ENCODE assay signal across 18 cellular contexts in the genomic region with DNA sequence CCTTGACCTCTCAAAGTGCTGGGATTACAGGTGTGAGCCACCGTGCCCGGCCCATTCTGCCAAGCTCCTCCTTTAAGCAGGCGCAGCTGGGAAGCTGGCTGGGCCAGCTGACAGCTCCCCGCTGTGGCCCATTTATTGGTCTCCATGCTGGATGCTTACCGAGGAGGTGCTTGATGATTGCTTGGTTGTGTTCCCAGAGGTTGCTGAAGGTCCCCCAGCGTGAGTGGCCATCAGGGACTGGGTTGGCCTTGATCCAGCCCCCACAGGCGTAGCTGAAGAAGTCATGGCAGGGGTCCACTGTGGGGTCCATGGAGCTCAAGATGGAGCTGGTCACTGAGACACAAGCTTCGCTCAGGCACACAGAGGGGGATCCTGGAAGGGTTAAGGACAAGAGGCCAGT. TPM values are rescaled to one million over a fixed set of nuclear protein-coding genes. Genes with fewer than 3 reads are reported as not detected.
DNase-seq lines count a peak whose midpoint lies in the region; ATAC-seq and TF ChIP-seq lines count a peak whose summit lies in the region.
"Had no signal": no experiment of that assay in that cellular context is flagged by ENCODE, and none has a peak within 500 bp of the region (broad histone marks: within the 10 kb centered on the region; RNA-seq: fewer than 3 reads in every experiment).

No MANE protein-coding gene starts in this region.

- H3K36me3 ChIP-seq in hepatocyte (replicated peaks; ENCODE audit: insufficient read depth, low read depth), result no peaks in the 10 kb centered on the region
- H3K36me3 ChIP-seq: HAP-1 had no signal

- H3K36me3 Mint-ChIP-seq in activated naive CD4-positive, alpha-beta T cell treated with anti-CD3 and anti-CD28 coated beads, Interleukin-2, amount 50 U/mL, for 72 hours, result peaks cover 6 to 36% of the 10 kb centered on the region in 2 donors
- peaks cover 63% of the 10 kb centered on the region for H3K36me3 Mint-ChIP-seq in activated naive CD4-positive, alpha-beta T cell treated with anti-CD3 and anti-CD28 coated beads for 36 hours (ENCODE audit: low read depth)
- H3K36me3 Mint-ChIP-seq in T-helper 17 cell (ENCODE audit: low read depth), result no peaks in the 10 kb centered on the region

- CTCF ChIA-PET in activated naive CD4-positive, alpha-beta T cell treated with anti-CD3 and anti-CD28 coated beads for 36 hours (lab: Charles Lee), result interaction anchor here (0.9 to 7.3 kb wide), 9 partner anchors 9 to 96 kb away, joined by 3 to 144 read pairs (median 31); no protein-coding TSS in a partner anchor

- no peak overlapping the region for H3K4me2 ChIP-seq in hepatocyte
- H3K4me2 ChIP-seq: PC-9 had no signal

- no peak overlapping the region for H3K4me3 Mint-ChIP-seq in activated naive CD4-positive, alpha-beta T cell treated with anti-CD3 and anti-CD28 coated beads for 36 hours
- H3K4me3 Mint-ChIP-seq in T-helper 17 cell, result no peak overlapping the region

- no peaks in the 10 kb centered on the region for H3K9me2 ChIP-seq in hepatocyte (replicated peaks; ENCODE audit: insufficient read depth)

- 97% methylated on average over 8 of the region's 8 CpGs for WGBS in hepatocyte (ENCODE audit: low lambda C conversion rate, missing lambda C conversion rate)

- ATAC-seq in activated naive CD4-positive, alpha-beta T cell treated with anti-CD3 and anti-CD28 coated beads, Interleukin-2, amount 50 U/mL, for 72 hours, result no peak
- no peak for ATAC-seq in T-helper 17 cell

- no peak overlapping the region for H2AFZ ChIP-seq in hepatocyte
- H2AFZ ChIP-seq: PC-9 had no signal

- DNase-seq in NCI-H345 (lab: John Stamatoyannopoulos, UW) (peak; percentile 12), NCI-H345 treated with DMSO at 0.1 percent for 48 hours (lab: John Stamatoyannopoulos, UW; ENCODE audit: unreplicated experiment) (no peak), T-helper 17 cell (no peak), hepatocyte (ENCODE audit: low spot score) (no peak), T1000 (lab: John Stamatoyannopoulos, UW) (no peak)
- no peak for DNase-seq in activated naive CD4-positive, alpha-beta T cell treated with anti-CD3 and anti-CD28 coated beads, Interleukin-2, amount 50 U/mL, for 72 hours (ENCODE audit: low spot score in 2 of 2)
- no peak for DNase-seq in activated naive CD4-positive, alpha-beta T cell treated with anti-CD3 and anti-CD28 coated beads for 36 hours
- DNase-seq in stimulated activated CD8-positive, alpha-beta memory T cell treated with anti-CD3 and anti-CD28 coated beads, Interleukin-4, amount 100 ng/mL, for 48 hours, result no peak
- DNase-seq: CD8-positive, alpha-beta memory T cell; DMS79 treated with DMSO at 0.1 percent for 48 hours; IMR-90; Karpas-422; MM.1S; NCI-H1930; NCI-H446 treated with DMSO at 0.1 percent for 48 hours; NCI-H748 treated with DMSO at 0.1 percent for 48 hours; PC-9 had no signal

- intact Hi-C loops in activated naive CD4-positive, alpha-beta T cell treated with anti-CD3 and anti-CD28 coated beads for 36 hours (cut with micrococcal nuclease), result loop anchor here (5.0 kb wide), 1 partner anchor 55 kb away; no protein-coding TSS in a partner anchor

- H3K79me2 ChIP-seq in hepatocyte, result peaks cover 22% of the 10 kb centered on the region

- H3K9me3 ChIP-seq in T-helper 17 cell (ENCODE audit: control insufficient read depth, low read length, poor library complexity, severe bottlenecking) (no peaks in the 10 kb centered on the region), hepatocyte (ENCODE audit: low read depth) (no peaks in the 10 kb centered on the region)
- H3K9me3 ChIP-seq: HAP-1 had no signal

- no peaks in the 10 kb centered on the region for H4K20me1 ChIP-seq in hepatocyte (ENCODE audit: insufficient read depth, poor library complexity, severe bottlenecking)

- no peaks in the 10 kb centered on the region for H3K9me3 Mint-ChIP-seq in activated naive CD4-positive, alpha-beta T cell treated with anti-CD3 and anti-CD28 coated beads, Interleukin-2, amount 50 U/mL, for 72 hours
- no peaks in the 10 kb centered on the region for H3K9me3 Mint-ChIP-seq in activated naive CD4-positive, alpha-beta T cell treated with anti-CD3 and anti-CD28 coated beads for 36 hours
- H3K9me3 Mint-ChIP-seq: CD8-positive, alpha-beta memory T cell had no signal

- peaks cover 25% of the 10 kb centered on the region for H3K4me1 Mint-ChIP-seq in activated naive CD4-positive, alpha-beta T cell treated with anti-CD3 and anti-CD28 coated beads for 36 hours (ENCODE audit: low read depth)
- H3K4me1 Mint-ChIP-seq in T-helper 17 cell, result peaks cover 19% of the 10 kb centered on the region

- no peak for TF ChIP-seq CTCF in hepatocyte (IDR thresholded peaks at IDR 0.05; ENCODE audit: poor library complexity)

- no peaks in the 10 kb centered on the region for H3K27me3 ChIP-seq in hepatocyte

- peak overlapping the region; percentile 91 for H3K27ac ChIP-seq in hepatocyte
- H3K27ac ChIP-seq: PC-9 had no signal

- H3K27me3 Mint-ChIP-seq in activated naive CD4-positive, alpha-beta T cell treated with anti-CD3 and anti-CD28 coated beads for 36 hours (ENCODE audit: low read depth), result no peaks in the 10 kb centered on the region
- no peaks in the 10 kb centered on the region for H3K27me3 Mint-ChIP-seq in T-helper 17 cell
- H3K27me3 Mint-ChIP-seq: CD8-positive, alpha-beta memory T cell had no signal

- no peak overlapping the region for H3K4me3 ChIP-seq in hepatocyte
- H3K4me3 ChIP-seq: HAP-1, PC-9 had no signal

- H3K4me1 ChIP-seq in hepatocyte (ENCODE audit: insufficient read depth), result peaks cover 23% of the 10 kb centered on the region
- H3K4me1 ChIP-seq: HAP-1 had no signal

- peak overlapping the region; percentile 53 to 72 for H3K27ac Mint-ChIP-seq in activated naive CD4-positive, alpha-beta T cell treated with anti-CD3 and anti-CD28 coated beads, Interleukin-2, amount 50 U/mL, for 72 hours
- H3K27ac Mint-ChIP-seq in activated naive CD4-positive, alpha-beta T cell treated with anti-CD3 and anti-CD28 coated beads for 36 hours, result no peak overlapping the region
- peak overlapping the region; percentile 66 for H3K27ac Mint-ChIP-seq in T-helper 17 cell

RNA-seq across cellular contexts. Expression of a gene that starts 17.7 kb away (rescaled TPM):
- 100 to 1,000 TPM; 111 to 118 TPM for total RNA-seq in activated naive CD4-positive, alpha-beta T cell treated with anti-CD3 and anti-CD28 coated beads, Interleukin-2, amount 50 U/mL, for 72 hours
- 100 to 1,000 TPM; 160 to 166 TPM for total RNA-seq in activated naive CD4-positive, alpha-beta T cell treated with anti-CD3 and anti-CD28 coated beads for 36 hours
- total RNA-seq in T-helper 17 cell, result 100 to 1,000 TPM; 116 to 117 TPM
- 35.1 and 60.8 TPM in 2 replicates for total RNA-seq in hepatocyte
- polyA plus RNA-seq in hepatocyte, result 84.4 and 90.6 TPM in 2 replicates
